ENCODE assay signal across 1 cellular context in genomic region chr6:84078335-84078734, GRCh38.
TF ChIP-seq lines count a peak whose summit lies in the region.

No MANE protein-coding gene starts in this region.

TF ChIP-seq in GM23338, 12 proteins besides CTCF, POLR2A, EP300 and RAD21 (continued from another document):
- no peak for TF ChIP-seq ZNF462 (CRISPR knock-in tag; IDR thresholded peaks at IDR 0.05)
- no peak for TF ChIP-seq EZH2 (IDR thresholded peaks at IDR 0.05; ENCODE audit: low read depth, unreplicated experiment)
- TF ChIP-seq CREB1 (CRISPR knock-in tag; IDR thresholded peaks at IDR 0.05; ENCODE audit: low read depth) = no peak
- no peak for TF ChIP-seq ZNF331 (CRISPR knock-in tag; IDR thresholded peaks at IDR 0.05; ENCODE audit: low read depth)
- TF ChIP-seq NANOG (IDR thresholded peaks at IDR 0.05; ENCODE audit: borderline replicate concordance) = no peak
- no peak for TF ChIP-seq JUNB (IDR thresholded peaks at IDR 0.05; ENCODE audit: unreplicated experiment)
